17 cellular contexts compared by ENCODE assay signal in genomic region chr7:96253441-96253840, GRCh38.
"Had no signal": no experiment of that assay in that cellular context is flagged by ENCODE, and none has a peak within 500 bp of the region (broad histone marks: within the 10 kb centered on the region; RNA-seq: fewer than 3 reads in every experiment).

No MANE protein-coding gene starts in this region.

- H3K36me3 ChIP-seq: esophagus squamous epithelium, suprapubic skin, thyroid gland had no signal

- H3K4me1 ChIP-seq: esophagus squamous epithelium, suprapubic skin, thyroid gland had no signal

- DNase-seq: cortex of kidney; effector memory CD8-positive, alpha-beta T cell; esophagus squamous epithelium; foreskin fibroblast; immature natural killer cell; left colon; mammary epithelial cell; natural killer cell; right cardiac atrium; stimulated activated CD4-positive, alpha-beta T cell treated with anti-CD3 and anti-CD28 coated beads, Interleukin-2, amount 100 ng/mL, for 48 hours; stimulated activated naive CD4-positive, alpha-beta T cell treated with Interleukin-2 at 50 U/mL for 16 hours; thyroid gland had no signal

- ATAC-seq: effector memory CD8-positive, alpha-beta T cell; left colon; natural killer cell; right cardiac atrium had no signal

- H3K4me2 ChIP-seq: smooth muscle cell had no signal

- H3K27ac ChIP-seq: esophagus squamous epithelium, suprapubic skin, thyroid gland had no signal

- H3K27me3 Mint-ChIP-seq: effector memory CD8-positive, alpha-beta T cell; type B pancreatic cell had no signal

- FAIRE-seq: keratinocyte had no signal

- H3K9me3 ChIP-seq: suprapubic skin, thyroid gland had no signal

- H3K4me3 ChIP-seq: esophagus squamous epithelium, smooth muscle cell, suprapubic skin, thyroid gland had no signal

- H3K27ac Mint-ChIP-seq: effector memory CD8-positive, alpha-beta T cell; immature natural killer cell; natural killer cell; type B pancreatic cell had no signal

- H3K4me3 Mint-ChIP-seq: effector memory CD8-positive, alpha-beta T cell; immature natural killer cell; natural killer cell; neural crest cell; type B pancreatic cell had no signal

- H3K27me3 ChIP-seq: esophagus squamous epithelium, suprapubic skin, thyroid gland had no signal
